In the genomic region with DNA sequence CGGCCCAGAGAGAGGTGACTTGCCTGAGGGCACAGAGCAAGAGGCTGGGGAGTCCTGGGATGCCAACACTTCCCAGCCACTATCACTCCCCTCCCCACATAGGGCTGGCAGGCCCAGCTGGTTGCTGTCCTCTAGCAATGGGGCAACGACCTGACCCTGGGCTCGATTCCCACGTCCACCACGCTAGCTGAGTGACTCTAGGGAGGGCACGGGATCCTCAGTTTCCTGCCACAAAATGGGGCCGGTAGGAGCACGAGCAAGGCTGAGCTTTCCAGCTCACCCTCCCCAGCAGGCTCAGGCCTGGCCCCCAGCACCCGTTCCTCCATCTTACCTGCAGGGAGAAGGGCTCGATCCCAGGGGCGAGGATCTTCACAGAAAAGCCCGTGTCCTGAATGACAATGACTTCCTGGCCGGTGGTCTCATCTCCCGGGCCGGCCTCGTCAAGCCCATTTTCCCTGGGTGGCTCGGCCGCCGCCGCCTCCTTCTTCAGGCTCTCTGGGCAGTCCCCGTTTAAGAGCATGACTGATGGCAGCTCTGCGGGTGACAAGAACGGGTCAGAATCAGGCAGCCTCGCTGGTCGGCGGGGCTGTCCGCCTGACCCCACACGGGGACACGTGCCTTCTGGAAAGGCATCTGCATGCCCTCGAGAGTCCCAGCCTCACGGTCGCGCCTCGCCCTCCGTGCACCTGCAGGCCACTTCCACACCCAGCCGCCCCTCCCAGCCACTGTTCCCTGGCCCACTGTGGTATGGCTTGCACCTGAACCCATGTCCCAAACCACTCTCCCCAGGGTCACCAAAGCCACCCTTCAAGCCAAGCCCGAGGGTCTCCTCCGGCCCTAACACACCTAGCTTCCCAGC, we compare ENCODE assay signal across 23 cellular contexts. TPM values are rescaled to one million over a fixed set of nuclear protein-coding genes. Genes with fewer than 3 reads are reported as not detected.
DNase-seq lines count a peak whose midpoint lies in the region; ATAC-seq, FAIRE-seq and TF ChIP-seq lines count a peak whose summit lies in the region.
"Had no signal": no experiment of that assay in that cellular context is flagged by ENCODE, and none has a peak within 500 bp of the region (broad histone marks: within the 10 kb centered on the region; RNA-seq: fewer than 3 reads in every experiment).

No MANE protein-coding gene starts in this region.

- H3K36me3 ChIP-seq in K562 (ENCODE audit: control insufficient read depth, insufficient read depth, low read length) (peaks cover 89% of the 10 kb centered on the region; the same call in 1 of the 3 replicates), right lobe of liver (peaks cover 0 to 51% (median 25%) of the 10 kb centered on the region in 4 donors), stomach smooth muscle (ENCODE audit: control insufficient read depth in 2 of 2, insufficient read depth in 2 of 2, low read length in 2 of 2) (peaks cover 19 to 29% of the 10 kb centered on the region in 2 donors), WERI-Rb-1 (peaks cover 46% of the 10 kb centered on the region)

- H3K27me3 ChIP-seq in K562 (ENCODE audit: control insufficient read depth in 2 of 2, insufficient read depth in 2 of 2, low read length in 2 of 2), result no peaks in the 10 kb centered on the region
- H3K27me3 ChIP-seq in right lobe of liver, result no peaks in the 10 kb centered on the region
- no peaks in the 10 kb centered on the region for H3K27me3 ChIP-seq in stomach smooth muscle (ENCODE audit: control insufficient read depth in 1 of 2, insufficient read depth in 2 of 2, low read length in 2 of 2)
- H3K27me3 ChIP-seq in WERI-Rb-1 (ENCODE audit: insufficient read depth, low read depth, severe bottlenecking), result no peaks in the 10 kb centered on the region
- H3K27me3 ChIP-seq: BLaER1 treated with 17β-estradiol and CSF1 and Interleukin-3, amounts not matched to agents 10 nM and 100 nM; brain microvascular endothelial cell had no signal

- ATAC-seq in activated naive CD8-positive, alpha-beta T cell treated with anti-CD3 and anti-CD28 coated beads, Interleukin-2, amount 50 U/mL, for 24 hours, result no peak
- no peak for ATAC-seq in K562
- peak; percentile 6 to 38 (median 16) for ATAC-seq in right lobe of liver

- H3K4me1 Mint-ChIP-seq in activated naive CD8-positive, alpha-beta T cell treated with anti-CD3 and anti-CD28 coated beads for 36 hours, result peaks cover 14% of the 10 kb centered on the region
- peaks cover 15% of the 10 kb centered on the region for H3K4me1 Mint-ChIP-seq in activated naive CD8-positive, alpha-beta T cell treated with anti-CD3 and anti-CD28 coated beads, Interleukin-2, amount 50 U/mL, for 24 hours

- no peaks in the 10 kb centered on the region for H3K27me3 Mint-ChIP-seq in activated naive CD8-positive, alpha-beta T cell treated with anti-CD3 and anti-CD28 coated beads for 36 hours
- H3K27me3 Mint-ChIP-seq in activated naive CD8-positive, alpha-beta T cell treated with anti-CD3 and anti-CD28 coated beads, Interleukin-2, amount 50 U/mL, for 24 hours, result no peaks in the 10 kb centered on the region
- H3K27me3 Mint-ChIP-seq: activated naive CD8-positive, alpha-beta T cell had no signal

- no peak for TF ChIP-seq RAD21 in K562 (CRISPR knock-in tag; conservative IDR thresholded peaks at IDR 0.05 in 1 of 2, IDR thresholded peaks at IDR 0.05 in 1 of 2)

- CTCF ChIA-PET in K562 (lab: Yijun Ruan, JAX; ENCODE audit: low intra/inter-chr PET ratio), result no interaction called here

- DNase-seq in activated naive CD8-positive, alpha-beta T cell treated with anti-CD3 and anti-CD28 coated beads for 36 hours, result no peak
- DNase-seq in activated naive CD8-positive, alpha-beta T cell treated with anti-CD3 and anti-CD28 coated beads, Interleukin-2, amount 50 U/mL, for 24 hours, result no peak
- DNase-seq in K562 (ENCODE audit: extremely low read depth in 1 of 4, low spot score in 3 of 4) (no peak), right lobe of liver (peak; percentile 45 to 82 (median 75)), GM19238 (ENCODE audit: insufficient read length, low spot score) (no peak), WERI-Rb-1 (no peak)
- no peak for DNase-seq in activated T-cell treated with anti-CD3 and anti-CD28 coated beads, Interleukin-2, amount 50 U/mL, for 1 hour
- DNase-seq: activated CD4-positive, alpha-beta T cell treated with anti-CD3 and anti-CD28 coated beads, Interleukin-2, amount 50 U/mL, for 48 hours; activated T-cell treated with anti-CD3 and anti-CD28 coated beads for 4 hours; brain microvascular endothelial cell; erythroblast; foreskin melanocyte; NCI-H1417 treated with DMSO at 0.1 percent for 48 hours; NCI-H524 treated with DMSO at 0.1 percent for 48 hours; occipital lobe; SHP77; stimulated activated CD4-positive, alpha-beta T cell treated with anti-CD3 and anti-CD28 coated beads, Interleukin-2, amount 100 ng/mL, for 48 hours had no signal

- FAIRE-seq in K562 (lab: Jason Lieb, UNC), result no peak
- FAIRE-seq: H1 had no signal

- H3K36me3 Mint-ChIP-seq in activated naive CD8-positive, alpha-beta T cell treated with anti-CD3 and anti-CD28 coated beads for 36 hours, result peaks cover 5% of the 10 kb centered on the region
- peaks cover 22% of the 10 kb centered on the region for H3K36me3 Mint-ChIP-seq in activated naive CD8-positive, alpha-beta T cell treated with anti-CD3 and anti-CD28 coated beads, Interleukin-2, amount 50 U/mL, for 24 hours (ENCODE audit: low read depth)
- H3K36me3 Mint-ChIP-seq: activated naive CD8-positive, alpha-beta T cell had no signal

- H3K27ac ChIP-seq in K562 (ENCODE audit: extremely low read depth, low read depth, low read length), result no peak overlapping the region
- H3K27ac ChIP-seq in right lobe of liver, result no peak overlapping the region
- H3K27ac ChIP-seq in stomach smooth muscle (ENCODE audit: low read length), result peak overlapping the region; percentile 11
- H3K27ac ChIP-seq in WERI-Rb-1, result no peak overlapping the region
- H3K27ac ChIP-seq: BLaER1 treated with 17β-estradiol and CSF1 and Interleukin-3, amounts not matched to agents 10 nM and 100 nM; brain microvascular endothelial cell; VCaP had no signal

- in situ Hi-C loops in K562 (cut with MboI), result no loop called here

- no peak overlapping the region for H3K4me3 Mint-ChIP-seq in activated naive CD8-positive, alpha-beta T cell treated with anti-CD3 and anti-CD28 coated beads for 36 hours
- no peak overlapping the region for H3K4me3 Mint-ChIP-seq in activated naive CD8-positive, alpha-beta T cell treated with anti-CD3 and anti-CD28 coated beads, Interleukin-2, amount 50 U/mL, for 24 hours
- H3K4me3 Mint-ChIP-seq: activated naive CD8-positive, alpha-beta T cell had no signal

- H3K4me1 ChIP-seq in K562 (replicated peaks in 1 of 2; ENCODE audit: control insufficient read depth in 2 of 2, insufficient read depth in 2 of 2, low read length in 2 of 2), result peaks cover 4 to 28% of the 10 kb centered on the region in 2 experiments; a peak in 4 of 5 replicates
- H3K4me1 ChIP-seq in right lobe of liver, result peaks cover 0 to 55% (median 18%) of the 10 kb centered on the region in 4 donors
- H3K4me1 ChIP-seq in stomach smooth muscle (ENCODE audit: control insufficient read depth, insufficient read depth, low read length), result peaks cover 54% of the 10 kb centered on the region

- H2AFZ ChIP-seq in K562 (ENCODE audit: low read depth, low read length), result no peak overlapping the region

- H3K9me3 Mint-ChIP-seq in activated naive CD8-positive, alpha-beta T cell treated with anti-CD3 and anti-CD28 coated beads for 36 hours, result no peaks in the 10 kb centered on the region
- no peaks in the 10 kb centered on the region for H3K9me3 Mint-ChIP-seq in activated naive CD8-positive, alpha-beta T cell treated with anti-CD3 and anti-CD28 coated beads, Interleukin-2, amount 50 U/mL, for 24 hours

- TF ChIP-seq POLR2A in K562 (conservative IDR thresholded peaks at IDR 0.05) (no peak), right lobe of liver (IDR thresholded peaks at IDR 0.05) (no peak)

- peaks cover 13% of the 10 kb centered on the region; the same call in 1 of the 2 replicates for H4K20me1 ChIP-seq in K562 (replicated peaks; ENCODE audit: control insufficient read depth, insufficient read depth, low read length)

- no TSS peak for BruUV-seq in K562 (replicated peaks; lab: Mats Ljungman, UMichigan)

- no peak for TF ChIP-seq CTCF in K562 (IDR thresholded peaks at IDR 0.05 in 2 of 3, conservative IDR thresholded peaks at IDR 0.05 in 1 of 3; ENCODE audit: insufficient read depth in 2 of 3, low read depth in 1 of 3, low read length in 3 of 3)
- TF ChIP-seq CTCF in right lobe of liver (IDR thresholded peaks at IDR 0.05), result no peak
- no peak for TF ChIP-seq CTCF in WERI-Rb-1 (IDR thresholded peaks at IDR 0.05; ENCODE audit: low read depth, low read length)

- H3K4me2 ChIP-seq in K562 (ENCODE audit: insufficient read depth, low read length), result no peak overlapping the region

- 95% methylated on average over 19 of the region's 38 CpGs for WGBS in K562 (ENCODE audit: insufficient coverage, low coverage, missing lambda C conversion rate)
- 45% methylated on average over 7 of the region's 38 CpGs for WGBS in right lobe of liver (ENCODE audit: insufficient coverage, low coverage, low lambda C conversion rate, missing lambda C conversion rate)

- no peak for TF ChIP-seq EP300 in K562 (IDR thresholded peaks at IDR 0.05; ENCODE audit: low read length)

- H3K79me2 ChIP-seq in K562 (ENCODE audit: control insufficient read depth, insufficient read depth, low read length), result peaks cover 49% of the 10 kb centered on the region

- H3K9me3 ChIP-seq in K562 (replicated peaks; ENCODE audit: control insufficient read depth, insufficient read depth, low read depth, low read length) (no peaks in the 10 kb centered on the region), right lobe of liver (no peaks in the 10 kb centered on the region), stomach smooth muscle (ENCODE audit: control insufficient read depth in 2 of 2, low read length in 2 of 2) (no peaks in the 10 kb centered on the region), WERI-Rb-1 (ENCODE audit: severe bottlenecking) (no peaks in the 10 kb centered on the region)
- H3K9me3 ChIP-seq: BLaER1 treated with 17β-estradiol and CSF1 and Interleukin-3, amounts not matched to agents 10 nM and 100 nM had no signal

- peak overlapping the region; percentile 56 for H3K27ac Mint-ChIP-seq in activated naive CD8-positive, alpha-beta T cell treated with anti-CD3 and anti-CD28 coated beads for 36 hours
- H3K27ac Mint-ChIP-seq in activated naive CD8-positive, alpha-beta T cell treated with anti-CD3 and anti-CD28 coated beads, Interleukin-2, amount 50 U/mL, for 24 hours, result no peak overlapping the region
- H3K27ac Mint-ChIP-seq: activated naive CD8-positive, alpha-beta T cell had no signal

- peaks cover 5% of the 10 kb centered on the region for H3K9me1 ChIP-seq in K562 (ENCODE audit: control insufficient read depth, insufficient read depth, low read length)

- POLR2A ChIA-PET in K562 (lab: Yijun Ruan, JAX), result interaction anchor here (0.6 to 0.7 kb wide), 2 partner anchors 12 to 311 kb away, joined by 3 read pairs; no protein-coding TSS in a partner anchor

- H3K9ac ChIP-seq in K562 (ENCODE audit: insufficient read depth in 1 of 2, low read depth in 2 of 2, low read length in 2 of 2), result no peak overlapping the region
- H3K9ac ChIP-seq in stomach smooth muscle (ENCODE audit: low read length in 2 of 2), result no peak overlapping the region

- intact Hi-C loops in K562 (cut with micrococcal nuclease), result no loop called here
- intact Hi-C loops in right lobe of liver (cut with DNase I), result no loop called here

- H3K4me3 ChIP-seq in K562 (no peak overlapping the region), right lobe of liver (no peak overlapping the region), stomach smooth muscle (ENCODE audit: low read length in 2 of 2) (no peak overlapping the region), WERI-Rb-1 (ENCODE audit: low read depth, low read length) (no peak overlapping the region)
- H3K4me3 ChIP-seq: BLaER1 treated with 17β-estradiol and CSF1 and Interleukin-3, amounts not matched to agents 10 nM and 100 nM had no signal

RNA-seq across cellular contexts. Expression of a gene that starts 7.3 kb away (rescaled TPM):
- total RNA-seq in activated naive CD8-positive, alpha-beta T cell treated with anti-CD3 and anti-CD28 coated beads for 36 hours, result 100 to 1,000 TPM; 162 to 171 TPM
- 95.4 and 344 TPM in 2 replicates for total RNA-seq in K562 (2011; cell fraction: chromatin; rRNA removed; ENCODE audit: low replicate concordance)
- 211 and 238 TPM in 2 replicates for total RNA-seq in K562 (2011; cell fraction: nucleolus; rRNA removed)
- 98.1 and 116 TPM in 2 replicates for total RNA-seq in K562 (2011; cell fraction: nucleoplasm; rRNA removed)
- total RNA-seq in K562 (2014; rRNA removed) (63.0 and 94.0 TPM in 2 replicates), K562 (2014; rRNA removed; fragmentation: Illumina TruSeq; extraction: Trizol) (13.7 and 21.2 TPM in 2 replicates), K562 (2015; rRNA removed; fragmentation: Illumina TruSeq; extraction: Trizol) (33.2 and 34.8 TPM in 2 replicates), K562 (2021) (126 and 140 TPM in 2 replicates), right lobe of liver (100 to 1,000 TPM in 5 of 6 experiments, 10 to 100 TPM in 1; 88.9 to 224 (median 166) TPM)
- polyA plus RNA-seq in K562 (2011; rRNA removed) (15.3 and 40.1 TPM in 2 replicates), K562 (2014; fragmentation: Illumina TruSeq; extraction: Trizol) (71.2 and 88.2 TPM in 2 replicates), K562 (2014; fragmentation: Nextera tagmentation; extraction: Ambion mirVana) (under 1 TPM; 0.21 to 0.25 TPM), K562 (2014; rRNA removed) (72.8 and 73.4 TPM in 2 replicates)
- polyA plus RNA-seq in K562 (2011; cell fraction: cytosol; rRNA removed), result 15.5 and 39.0 TPM in 2 replicates
- polyA plus RNA-seq in K562 (2011; cell fraction: nucleus; rRNA removed), result 204 and 334 TPM in 2 replicates
- polyA plus RNA-seq in K562 (2012), result 52.7 and 74.7 TPM in 2 replicates
- polyA minus RNA-seq in K562 (2011; rRNA and poly(A)+ RNA removed), result 12.6 and 14.7 TPM in 2 replicates
- polyA minus RNA-seq in K562 (2011; cell fraction: cytosol; rRNA and poly(A)+ RNA removed), result 49.7 and 59.2 TPM in 2 replicates
- polyA minus RNA-seq in K562 (2011; cell fraction: nucleus; rRNA and poly(A)+ RNA removed), result 57.4 and 59.4 TPM in 2 replicates

RNA-seq across cellular contexts. Expression of a gene that starts 45.2 kb away (rescaled TPM):
- total RNA-seq in activated naive CD8-positive, alpha-beta T cell treated with anti-CD3 and anti-CD28 coated beads for 36 hours, result not detected
- total RNA-seq in K562 (2011; cell fraction: chromatin; rRNA removed; ENCODE audit: low replicate concordance), result not detected in 2 replicates
- total RNA-seq in K562 (2011; cell fraction: nucleolus; rRNA removed), result 0.13 TPM in 1 of 2 replicates, not detected in the other
- not detected in 2 replicates for total RNA-seq in K562 (2011; cell fraction: nucleoplasm; rRNA removed)
- total RNA-seq in K562 (2014; rRNA removed), result not detected in 2 replicates
- total RNA-seq in K562 (2014; rRNA removed; fragmentation: Illumina TruSeq; extraction: Trizol), result not detected in 2 replicates
- not detected in 2 replicates for total RNA-seq in K562 (2015; rRNA removed; fragmentation: Illumina TruSeq; extraction: Trizol)
- total RNA-seq in K562 (2021), result not detected in 2 replicates
- not detected in 2 replicates for polyA plus RNA-seq in K562 (2011; rRNA removed)
- not detected in 2 replicates for polyA plus RNA-seq in K562 (2011; cell fraction: cytosol; rRNA removed)
- polyA plus RNA-seq in K562 (2011; cell fraction: nucleus; rRNA removed), result not detected in 2 replicates
- polyA plus RNA-seq in K562 (2012), result not detected in 2 replicates
- not detected in 2 replicates for polyA plus RNA-seq in K562 (2014; fragmentation: Illumina TruSeq; extraction: Trizol)
- polyA plus RNA-seq in K562 (2014; fragmentation: Nextera tagmentation; extraction: Ambion mirVana), result not detected
- polyA plus RNA-seq in K562 (2014; rRNA removed), result not detected in 2 replicates
- polyA minus RNA-seq in K562 (2011; rRNA and poly(A)+ RNA removed), result not detected in 2 replicates
- not detected in 2 replicates for polyA minus RNA-seq in K562 (2011; cell fraction: cytosol; rRNA and poly(A)+ RNA removed)
- polyA minus RNA-seq in K562 (2011; cell fraction: nucleus; rRNA and poly(A)+ RNA removed), result not detected in 2 replicates
- not detected for total RNA-seq in right lobe of liver
- total RNA-seq: dermis microvascular lymphatic vessel endothelial cell had no signal

Comparison
In these comparisons a context has a peak if more than half of its experiments do, and no peak if none do; other contexts are left out.
1. DNase-seq: peak in right lobe of liver (3 of 3); none in activated naive CD8-positive, alpha-beta T cell treated with anti-CD3 and anti-CD28 coated beads for 36 hours (single experiment), activated naive CD8-positive, alpha-beta T cell treated with anti-CD3 and anti-CD28 coated beads, Interleukin-2, amount 50 U/mL, for 24 hours (single experiment), K562 (0 of 4), GM19238 (single experiment), activated T-cell treated with anti-CD3 and anti-CD28 coated beads, Interleukin-2, amount 50 U/mL, for 1 hour (single experiment) and WERI-Rb-1 (single experiment).
2. ATAC-seq: peak in right lobe of liver (4 of 4); none in activated naive CD8-positive, alpha-beta T cell treated with anti-CD3 and anti-CD28 coated beads, Interleukin-2, amount 50 U/mL, for 24 hours (single experiment) and K562 (single experiment).